In genomic region chr11:57200937-57201336, GRCh38 we compare ENCODE assay signal across 27 cellular contexts. TPM values are rescaled to one million over a fixed set of nuclear protein-coding genes. Genes with fewer than 3 reads are reported as not detected.
"Had no signal": no experiment of that assay in that cellular context is flagged by ENCODE, and none has a peak within 500 bp of the region (broad histone marks: within the 10 kb centered on the region; RNA-seq: fewer than 3 reads in every experiment).

No MANE protein-coding gene starts in this region.

- H3K9me3 ChIP-seq: lower lobe of right lung, tibial artery had no signal

- H3K36me3 ChIP-seq: lower lobe of right lung, tibial artery had no signal

- H3K9me3 Mint-ChIP-seq: activated naive CD4-positive, alpha-beta T cell treated with anti-CD3 and anti-CD28 coated beads, Interleukin-2, amount 50 U/mL, for 72 hours; activated T-helper 17 cell treated with anti-CD3 and anti-CD28 coated beads, Interleukin-2, amount 50 U/mL, for 72 hours; brain; dendritic cell treated with granulocyte-macrophage colony-stimulating factor and Interleukin-4, amounts not matched to agents 40 ng/mL and 50 ng/mL, for 4 days had no signal

- H3K27ac Mint-ChIP-seq: activated CD8-positive, alpha-beta T cell treated with anti-CD3 and anti-CD28 coated beads, Interleukin-2, amount 10 ng/mL, durations not matched to agents 7 days and 5 days; activated naive CD4-positive, alpha-beta T cell treated with anti-CD3 and anti-CD28 coated beads, Interleukin-2, amount 50 U/mL, for 72 hours; activated T-helper 17 cell treated with anti-CD3 and anti-CD28 coated beads, Interleukin-2, amount 50 U/mL, for 72 hours; dendritic cell treated with granulocyte-macrophage colony-stimulating factor and Interleukin-4, amounts not matched to agents 40 ng/mL and 50 ng/mL, for 4 days; naive thymus-derived CD4-positive, alpha-beta T cell had no signal

- H3K27me3 Mint-ChIP-seq: brain had no signal

- ATAC-seq: activated CD8-positive, alpha-beta T cell treated with anti-CD3 and anti-CD28 coated beads, Interleukin-2, amount 10 ng/mL, durations not matched to agents 7 days and 5 days; activated naive CD4-positive, alpha-beta T cell treated with anti-CD3 and anti-CD28 coated beads, Interleukin-2, amount 50 U/mL, for 72 hours; activated T-helper 17 cell treated with anti-CD3 and anti-CD28 coated beads, Interleukin-2, amount 50 U/mL, for 72 hours; foreskin keratinocyte; lower lobe of right lung; naive thymus-derived CD4-positive, alpha-beta T cell; sciatic nerve; stimulated activated naive CD8-positive, alpha-beta T cell treated with anti-CD3 and anti-CD28 coated beads, Interleukin-15, Interleukin-2, amounts not matched to agents 100 U/mL and 50 U/mL, for 24 hours had no signal

- H3K4me3 ChIP-seq: lower lobe of right lung, smooth muscle cell, tibial artery had no signal

- DNase-seq: activated CD4-positive, alpha-beta T cell treated with anti-CD3 and anti-CD28 coated beads for 1 hour; activated CD4-positive, alpha-beta T cell treated with anti-CD3 and anti-CD28 coated beads, Interleukin-2, amount 50 U/mL, for 1 hour; activated CD8-positive, alpha-beta T cell treated with anti-CD3 and anti-CD28 coated beads, Interleukin-2, amount 10 ng/mL, durations not matched to agents 7 days and 5 days; activated T-cell treated with anti-CD3 and anti-CD28 coated beads, Interleukin-2, amount 50 U/mL, for 1 hour; aorta; caudate nucleus; effector CD4-positive, alpha-beta T cell; foreskin keratinocyte; hypothalamus; lower lobe of right lung; naive thymus-derived CD4-positive, alpha-beta T cell; stimulated activated CD4-positive, alpha-beta T cell treated with anti-CD3 and anti-CD28 coated beads, Interleukin-4, amount 100 ng/mL, for 4 hours; stimulated activated naive CD8-positive, alpha-beta T cell treated with anti-CD3 and anti-CD28 coated beads, Interleukin-15, Interleukin-2, amounts not matched to agents 100 U/mL and 50 U/mL, for 24 hours; substantia nigra; T-helper 9 cell; tibial artery had no signal

- H3K27ac ChIP-seq: foreskin keratinocyte, lower lobe of right lung, tibial artery had no signal

- H3K4me3 Mint-ChIP-seq: activated CD8-positive, alpha-beta T cell treated with anti-CD3 and anti-CD28 coated beads, Interleukin-2, amount 10 ng/mL, durations not matched to agents 7 days and 5 days; activated T-helper 17 cell treated with anti-CD3 and anti-CD28 coated beads, Interleukin-2, amount 50 U/mL, for 72 hours; brain; dendritic cell treated with granulocyte-macrophage colony-stimulating factor and Interleukin-4, amounts not matched to agents 40 ng/mL and 50 ng/mL, for 4 days; naive thymus-derived CD4-positive, alpha-beta T cell had no signal

- H3K36me3 Mint-ChIP-seq: activated naive CD4-positive, alpha-beta T cell treated with anti-CD3 and anti-CD28 coated beads, Interleukin-2, amount 50 U/mL, for 72 hours; brain; naive thymus-derived CD4-positive, alpha-beta T cell had no signal

- H3K4me1 Mint-ChIP-seq: activated T-helper 17 cell treated with anti-CD3 and anti-CD28 coated beads, Interleukin-2, amount 50 U/mL, for 72 hours; naive thymus-derived CD4-positive, alpha-beta T cell had no signal

- H3K4me1 ChIP-seq: foreskin keratinocyte, tibial artery had no signal

RNA-seq across cellular contexts. Expression of gene LRRC55, which starts 19.2 kb away (rescaled TPM):
- total RNA-seq: activated CD8-positive, alpha-beta T cell treated with anti-CD3 and anti-CD28 coated beads, Interleukin-2, amount 10 ng/mL, durations not matched to agents 7 days and 5 days; activated naive CD4-positive, alpha-beta T cell treated with anti-CD3 and anti-CD28 coated beads, Interleukin-2, amount 50 U/mL, for 72 hours; activated T-helper 17 cell treated with anti-CD3 and anti-CD28 coated beads, Interleukin-2, amount 50 U/mL, for 72 hours; foreskin keratinocyte; mesenteric fat pad; naive thymus-derived CD4-positive, alpha-beta T cell; osteocyte; pulmonary artery endothelial cell; sciatic nerve; smooth muscle cell; T-helper 1 cell treated with Interleukin-12 subunit alpha and Interleukin-12 subunit beta and Interleukin-4 antibody, amounts not matched to agents 30 ng/mL and 1 ng/mL, for 36 hours; ureter had no signal
- polyA plus RNA-seq: foreskin keratinocyte; naive thymus-derived CD4-positive, alpha-beta T cell had no signal

RNA-seq across cellular contexts. Expression of gene APLNR, which starts 36.1 kb away (rescaled TPM):
- total RNA-seq: activated CD8-positive, alpha-beta T cell treated with anti-CD3 and anti-CD28 coated beads, Interleukin-2, amount 10 ng/mL, durations not matched to agents 7 days and 5 days; activated naive CD4-positive, alpha-beta T cell treated with anti-CD3 and anti-CD28 coated beads, Interleukin-2, amount 50 U/mL, for 72 hours; activated T-helper 17 cell treated with anti-CD3 and anti-CD28 coated beads, Interleukin-2, amount 50 U/mL, for 72 hours; foreskin keratinocyte; naive thymus-derived CD4-positive, alpha-beta T cell; osteocyte; pulmonary artery endothelial cell; T-helper 1 cell treated with Interleukin-12 subunit alpha and Interleukin-12 subunit beta and Interleukin-4 antibody, amounts not matched to agents 30 ng/mL and 1 ng/mL, for 36 hours had no signal
- polyA plus RNA-seq: foreskin keratinocyte; naive thymus-derived CD4-positive, alpha-beta T cell had no signal
